Comparison of ENCODE assay signal across 28 cellular contexts in the genomic region with DNA sequence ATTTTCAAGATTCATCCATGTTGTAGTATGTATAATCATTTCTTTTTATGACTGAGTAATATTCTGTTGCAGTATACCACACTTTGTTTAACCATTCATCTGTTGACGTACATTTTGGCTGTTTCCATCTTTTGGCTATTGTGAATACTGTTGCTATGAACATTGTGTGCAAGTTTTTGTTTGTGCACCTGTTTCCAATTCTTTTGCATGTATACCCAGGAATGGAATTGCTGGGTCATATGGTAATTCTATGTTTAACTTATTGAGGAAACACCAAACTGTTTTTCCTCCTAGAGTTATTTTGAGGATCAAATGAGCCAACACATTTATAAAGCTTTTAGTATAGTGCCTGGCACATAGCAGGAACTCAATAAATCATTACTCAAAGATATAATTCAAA.
"Had no signal": no experiment of that assay in that cellular context is flagged by ENCODE, and none has a peak within 500 bp of the region (broad histone marks: within the 10 kb centered on the region; RNA-seq: fewer than 3 reads in every experiment).

No MANE protein-coding gene starts in this region.

- H3K4me1 Mint-ChIP-seq: natural killer cell; neural progenitor cell; stimulated activated memory B cell treated with anti-CD40 and anti-IgM and Interleukin-4, amounts not matched to agents 10 μg/mL and 1 μg/mL and 100 μg/mL, for 72 hours; stimulated activated naive CD8-positive, alpha-beta T cell treated with anti-CD3 and anti-CD28 coated beads, Interleukin-15, amount 100 ng/mL, for 72 hours had no signal

- ATAC-seq: natural killer cell; psoas muscle; right cardiac atrium; right lobe of liver; stimulated activated memory B cell treated with anti-CD40 and anti-IgM and Interleukin-4, amounts not matched to agents 10 μg/mL and 1 μg/mL and 100 μg/mL, for 72 hours; stimulated activated naive CD8-positive, alpha-beta T cell treated with anti-CD3 and anti-CD28 coated beads, Interleukin-15, amount 100 ng/mL, for 72 hours; stimulated activated naive CD8-positive, alpha-beta T cell treated with anti-CD3 and anti-CD28 coated beads, Interleukin-15, Interleukin-2, amounts not matched to agents 100 U/mL and 50 U/mL, for 24 hours; upper lobe of right lung had no signal

- H3K36me3 Mint-ChIP-seq: natural killer cell; neural progenitor cell; stimulated activated memory B cell treated with anti-CD40 and anti-IgM and Interleukin-4, amounts not matched to agents 10 μg/mL and 1 μg/mL and 100 μg/mL, for 72 hours; type B pancreatic cell had no signal

- DNase-seq: natural killer cell; occipital lobe; ovary; posterior cingulate gyrus; psoas muscle; right cardiac atrium; right lobe of liver; sigmoid colon; spleen; stimulated activated CD4-positive, alpha-beta T cell treated with anti-CD3 and anti-CD28 coated beads, Interleukin-12 subunit alpha, Interleukin-12 subunit beta, amount 100 ng/mL, for 4 hours; stimulated activated CD4-positive, alpha-beta T cell treated with anti-CD3 and anti-CD28 coated beads, Interleukin-1b, Interleukin-23, amount 100 ng/mL, for 48 hours; stimulated activated CD4-positive, alpha-beta T cell treated with anti-CD3 and anti-CD28 coated beads, Interleukin-4, amount 100 ng/mL, for 1 hour; stimulated activated CD4-positive, alpha-beta T cell treated with anti-CD3 and anti-CD28 coated beads, Interleukin-4, amount 100 ng/mL, for 4 hours; stimulated activated CD8-positive, alpha-beta memory T cell treated with anti-CD3 and anti-CD28 coated beads, Interleukin-4, amount 100 ng/mL, for 48 hours; stimulated activated naive CD4-positive, alpha-beta T cell; stimulated activated naive CD8-positive, alpha-beta T cell treated with anti-CD3 and anti-CD28 coated beads, Interleukin-15, amount 100 ng/mL, for 72 hours; stimulated activated naive CD8-positive, alpha-beta T cell treated with anti-CD3 and anti-CD28 coated beads, Interleukin-15, Interleukin-2, amounts not matched to agents 100 U/mL and 50 U/mL, for 24 hours; substantia nigra; testis; tibial artery; transverse colon; upper lobe of right lung; uterus had no signal

- H3K9me3 Mint-ChIP-seq: stimulated activated naive CD8-positive, alpha-beta T cell treated with anti-CD3 and anti-CD28 coated beads, Interleukin-15, amount 100 ng/mL, for 72 hours; type B pancreatic cell had no signal

- H3K4me3 Mint-ChIP-seq: natural killer cell; nephron; neural progenitor cell; stimulated activated memory B cell treated with anti-CD40 and anti-IgM and Interleukin-4, amounts not matched to agents 10 μg/mL and 1 μg/mL and 100 μg/mL, for 72 hours; stimulated activated naive CD8-positive, alpha-beta T cell treated with anti-CD3 and anti-CD28 coated beads, Interleukin-15, amount 100 ng/mL, for 72 hours; type B pancreatic cell had no signal

- H3K27ac Mint-ChIP-seq: natural killer cell; nephron; neural progenitor cell; progenitor cell of endocrine pancreas; stimulated activated memory B cell treated with anti-CD40 and anti-IgM and Interleukin-4, amounts not matched to agents 10 μg/mL and 1 μg/mL and 100 μg/mL, for 72 hours; stimulated activated naive CD8-positive, alpha-beta T cell treated with anti-CD3 and anti-CD28 coated beads, Interleukin-15, amount 100 ng/mL, for 72 hours; type B pancreatic cell had no signal

- H3K27me3 Mint-ChIP-seq: progenitor cell of endocrine pancreas; stimulated activated memory B cell treated with anti-CD40 and anti-IgM and Interleukin-4, amounts not matched to agents 10 μg/mL and 1 μg/mL and 100 μg/mL, for 72 hours had no signal
